ENCODE assay signal across 8 cellular contexts in genomic region chr17:62965649-62966425, GRCh38. TPM values are rescaled to one million over a fixed set of nuclear protein-coding genes. Genes with fewer than 3 reads are reported as not detected.
DNase-seq lines count a peak whose midpoint lies in the region; ATAC-seq, FAIRE-seq and TF ChIP-seq lines count a peak whose summit lies in the region.

Gene TANC2 (plus strand): TSS chr17:62966235. CDS start chr17:63009560, 43,325 bp downstream.

- H3K4me3 ChIP-seq in trophoblast cell (ENCODE audit: low read depth, low read length) = peak within 1 kb of the TSS; percentile 93
- H3K4me3 ChIP-seq in thymus (ENCODE audit: low read length) = peak within 1 kb of the TSS; percentile 76

- H2AFZ ChIP-seq in trophoblast cell (ENCODE audit: insufficient read depth, low read length, poor library complexity) = peak within 1 kb of the TSS; percentile 67

- peak within 1 kb of the TSS; percentile 95 for H3K18ac ChIP-seq in trophoblast cell (ENCODE audit: low read length)

- peak within 1 kb of the TSS; percentile 45 for H2AK5ac ChIP-seq in trophoblast cell (ENCODE audit: low read length)

- H3K9me3 ChIP-seq in T-helper 17 cell (ENCODE audit: control insufficient read depth, low read length, poor library complexity, severe bottlenecking) = no peaks in the 10 kb centered on the region
- H3K9me3 ChIP-seq in trophoblast cell (ENCODE audit: insufficient read depth, low read depth, low read length) = no peaks in the 10 kb centered on the region
- no peaks in the 10 kb centered on the region for H3K9me3 ChIP-seq in thymus (ENCODE audit: control insufficient read depth)

- H3K79me2 ChIP-seq in trophoblast cell (ENCODE audit: control insufficient read depth, insufficient read depth, low read length, poor library complexity) = peaks cover 13% of the 10 kb centered on the region

- H3K14ac ChIP-seq in trophoblast cell (ENCODE audit: low read length) = peak within 1 kb of the TSS; percentile 100

- H4K12ac ChIP-seq in trophoblast cell (ENCODE audit: low read depth, low read length) = peak within 1 kb of the TSS; percentile 85

- peak; percentile 78 for ATAC-seq in T-helper 17 cell
- ATAC-seq in left cardiac atrium = peak; percentile 97

- peak within 1 kb of the TSS; percentile 84 for H2BK12ac ChIP-seq in trophoblast cell (ENCODE audit: low read length)

- H3K27me3 Mint-ChIP-seq in T-helper 17 cell = peaks cover 5% of the 10 kb centered on the region

- no peaks in the 10 kb centered on the region for H3K36me3 Mint-ChIP-seq in T-helper 17 cell (ENCODE audit: low read depth)

- H2BK120ac ChIP-seq in trophoblast cell (ENCODE audit: insufficient read depth, low read length, poor library complexity) = peak within 1 kb of the TSS; percentile 97

- peak; percentile 23 for FAIRE-seq in H54 (lab: Jason Lieb, UNC)

- peak within 1 kb of the TSS; percentile 85 for H3K4me2 ChIP-seq in trophoblast cell (ENCODE audit: low read length)

- peaks cover 16% of the 10 kb centered on the region for H3K79me1 ChIP-seq in trophoblast cell (ENCODE audit: low read length)

- H3K36me3 ChIP-seq in trophoblast cell (ENCODE audit: control insufficient read depth in 1 of 2, insufficient read depth in 2 of 2, low read length in 2 of 2) (no peaks in the 10 kb centered on the region), thymus (ENCODE audit: control insufficient read depth, insufficient read depth) (no peaks in the 10 kb centered on the region)

- intact Hi-C loops in left cardiac atrium (cut with DNase I) = loop anchor here in 1 of 2 donors (2.0 kb wide), 1 partner anchor 261 kb away; no protein-coding TSS in a partner anchor

- H3K4me1 ChIP-seq in trophoblast cell (ENCODE audit: control insufficient read depth in 1 of 2, insufficient read depth in 2 of 2, low read length in 2 of 2) (peaks cover 0 to 6% of the 10 kb centered on the region in 2 experiments), thymus (ENCODE audit: control insufficient read depth, insufficient read depth, low read length) (no peaks in the 10 kb centered on the region)

- peak within 1 kb of the TSS; percentile 98 for H3K27ac Mint-ChIP-seq in T-helper 17 cell

- H3K4ac ChIP-seq in trophoblast cell (ENCODE audit: low read depth, low read length) = peak within 1 kb of the TSS; percentile 96

- no peaks in the 10 kb centered on the region for H3K27me3 ChIP-seq in trophoblast cell (ENCODE audit: insufficient read depth, low read length)
- no peaks in the 10 kb centered on the region for H3K27me3 ChIP-seq in thymus (ENCODE audit: control insufficient read depth, insufficient read depth)

- peak within 1 kb of the TSS; percentile 99 for H4K91ac ChIP-seq in trophoblast cell (ENCODE audit: low read depth, low read length)

- no CpG with 5 or more reads among the region's 82 CpGs for WGBS in trophoblast cell (ENCODE audit: extremely low coverage, insufficient coverage, insufficient read length)
- WGBS in thymus = 2% methylated on average over 82 of the region's 82 CpGs

- H3K27ac ChIP-seq in trophoblast cell (ENCODE audit: low read depth, low read length) (peak within 1 kb of the TSS; percentile 98), thymus (ENCODE audit: low read depth) (peak within 1 kb of the TSS; percentile 87)

- peak within 1 kb of the TSS; percentile 92 for H3K4me3 Mint-ChIP-seq in T-helper 17 cell

- DNase-seq in D341Med (ENCODE audit: low spot score) = peak; percentile 99
- peak; percentile 85 for DNase-seq in H54 (ENCODE audit: insufficient read length, low spot score)
- DNase-seq in NCI-H1092 treated with DMSO at 0.1 percent for 48 hours (lab: John Stamatoyannopoulos, UW) = peak; percentile 83
- DNase-seq in T-helper 17 cell = peak; percentile 71 to 83 (median 79)
- peak; percentile 37 to 94 (median 74) for DNase-seq in amygdala (lab: John Stamatoyannopoulos, UW)
- peak; percentile 88 for DNase-seq in left cardiac atrium
- DNase-seq in trophoblast cell = peak; percentile 67 to 74

- peak; percentile 70; the same call in 1 of the 2 replicates for TF ChIP-seq POLR2A in H54 (IDR thresholded peaks at IDR 0.05; ENCODE audit: low read depth, low read length)

- peak within 1 kb of the TSS; percentile 93 for H4K8ac ChIP-seq in trophoblast cell (ENCODE audit: low read depth, low read length)

- peak within 1 kb of the TSS; percentile 98 for H3K9ac ChIP-seq in trophoblast cell (ENCODE audit: low read length)

- no peak within 1 kb of the TSS for H3K23ac ChIP-seq in trophoblast cell (ENCODE audit: low read length)

- peaks cover 34% of the 10 kb centered on the region for H3K4me1 Mint-ChIP-seq in T-helper 17 cell

- peak within 1 kb of the TSS; percentile 99 for H2BK5ac ChIP-seq in trophoblast cell (ENCODE audit: low read depth, low read length, poor library complexity)

RNA-seq across cellular contexts. Expression of gene TANC2, which starts in this region (rescaled TPM):
- total RNA-seq in T-helper 17 cell (10 to 100 TPM; 46.0 to 51.0 TPM), left cardiac atrium (10 to 100 TPM in 1 of 2 donors, 1 to 10 TPM in 1; 9.9 to 14.1 TPM)
- 81.0 and 87.7 TPM in 2 replicates for polyA plus RNA-seq in trophoblast cell (2013)
- polyA plus RNA-seq in thymus = 2.5 TPM

Comparison
In these comparisons a context has a peak if more than half of its experiments do, and no peak if none do; other contexts are left out.
1. Peak in every context shown above with its lines: DNase-seq, ATAC-seq, H3K4me3 ChIP-seq and H3K27ac ChIP-seq.